ENCODE assay signal across 13 cellular contexts in the genomic region with DNA sequence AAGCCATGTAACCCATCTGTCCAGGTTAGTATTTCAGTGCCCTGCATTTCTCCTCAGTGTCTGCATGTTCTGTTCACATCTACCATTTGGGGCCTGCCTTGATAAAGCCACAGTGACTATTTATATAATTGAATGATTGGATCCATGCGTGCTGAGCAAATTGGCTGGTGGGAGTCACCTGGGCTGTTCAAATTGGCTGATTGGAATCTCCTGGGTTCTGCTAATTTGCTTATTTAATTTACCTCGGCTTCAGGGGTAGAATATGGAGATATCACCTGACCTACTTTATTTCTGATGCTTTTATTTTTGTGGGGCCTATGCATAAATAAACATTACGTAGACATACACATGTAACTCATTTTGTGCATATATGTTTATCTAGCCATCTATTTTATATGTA.
DNase-seq lines count a peak whose midpoint lies in the region; ATAC-seq and TF ChIP-seq lines count a peak whose summit lies in the region.
"Had no signal": no experiment of that assay in that cellular context is flagged by ENCODE, and none has a peak within 500 bp of the region (broad histone marks: within the 10 kb centered on the region; RNA-seq: fewer than 3 reads in every experiment).

No MANE protein-coding gene starts in this region.

- DNase-seq in NCI-H69 (lab: John Stamatoyannopoulos, UW) (peak; percentile 77), SK-N-DZ (ENCODE audit: low spot score) (peak; percentile 79), NCI-H1694 (lab: John Stamatoyannopoulos, UW) (no peak)
- DNase-seq in activated CD4-positive, CD25-positive, alpha-beta regulatory T cell treated with anti-CD3 and anti-CD28 coated beads, Interleukin-2, amount 50 U/mL, for 72 hours, result no peak
- DNase-seq: AML-193; Caco-2; Calu3; CD4-positive, alpha-beta T cell; CD8-positive, alpha-beta T cell; DMS79 treated with DMSO at 0.1 percent for 48 hours; GF-D8 had no signal

- ATAC-seq in SK-N-SH treated with all-trans-retinoic acid at 6 μM for 48 hours, result no peak
- ATAC-seq: A549; CD8-positive, alpha-beta T cell had no signal

TF ChIP-seq in SK-N-SH treated with all-trans-retinoic acid at 6 μM for 48 hours, 23 proteins besides CTCF, POLR2A, EP300 and RAD21:
- no peak for TF ChIP-seq SNAI2 (CRISPR knock-in tag; IDR thresholded peaks at IDR 0.05)
- peak; percentile 82; the same call in 1 of the 2 replicates for TF ChIP-seq TCF4 (CRISPR knock-in tag; IDR thresholded peaks at IDR 0.05; ENCODE audit: borderline replicate concordance)
- no peak for TF ChIP-seq ISL1 (CRISPR knock-in tag; IDR thresholded peaks at IDR 0.05)
- no peak for TF ChIP-seq ZFP3 (CRISPR knock-in tag; IDR thresholded peaks at IDR 0.05)
- TF ChIP-seq, protein P1, sequence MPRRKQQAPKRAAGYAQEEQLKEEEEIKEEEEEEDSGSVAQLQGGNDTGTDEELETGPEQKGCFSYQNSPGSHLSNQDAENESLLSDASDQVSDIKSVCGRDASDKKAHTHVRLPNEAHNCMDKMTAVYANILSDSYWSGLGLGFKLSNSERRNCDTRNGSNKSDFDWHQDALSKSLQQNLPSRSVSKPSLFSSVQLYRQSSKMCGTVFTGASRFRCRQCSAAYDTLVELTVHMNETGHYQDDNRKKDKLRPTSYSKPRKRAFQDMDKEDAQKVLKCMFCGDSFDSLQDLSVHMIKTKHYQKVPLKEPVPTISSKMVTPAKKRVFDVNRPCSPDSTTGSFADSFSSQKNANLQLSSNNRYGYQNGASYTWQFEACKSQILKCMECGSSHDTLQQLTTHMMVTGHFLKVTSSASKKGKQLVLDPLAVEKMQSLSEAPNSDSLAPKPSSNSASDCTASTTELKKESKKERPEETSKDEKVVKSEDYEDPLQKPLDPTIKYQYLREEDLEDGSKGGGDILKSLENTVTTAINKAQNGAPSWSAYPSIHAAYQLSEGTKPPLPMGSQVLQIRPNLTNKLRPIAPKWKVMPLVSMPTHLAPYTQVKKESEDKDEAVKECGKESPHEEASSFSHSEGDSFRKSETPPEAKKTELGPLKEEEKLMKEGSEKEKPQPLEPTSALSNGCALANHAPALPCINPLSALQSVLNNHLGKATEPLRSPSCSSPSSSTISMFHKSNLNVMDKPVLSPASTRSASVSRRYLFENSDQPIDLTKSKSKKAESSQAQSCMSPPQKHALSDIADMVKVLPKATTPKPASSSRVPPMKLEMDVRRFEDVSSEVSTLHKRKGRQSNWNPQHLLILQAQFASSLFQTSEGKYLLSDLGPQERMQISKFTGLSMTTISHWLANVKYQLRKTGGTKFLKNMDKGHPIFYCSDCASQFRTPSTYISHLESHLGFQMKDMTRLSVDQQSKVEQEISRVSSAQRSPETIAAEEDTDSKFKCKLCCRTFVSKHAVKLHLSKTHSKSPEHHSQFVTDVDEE (CRISPR knock-in tag; IDR thresholded peaks at IDR 0.05), result 0 out of 2 replicates have a peak, but pooled peaks have one; percentile 19

Comparison
In these comparisons a context has a peak if more than half of its experiments do, and no peak if none do; other contexts are left out.
1. DNase-seq: peak in NCI-H69 (single experiment) and SK-N-DZ (single experiment); none in NCI-H1694 (single experiment) and activated CD4-positive, CD25-positive, alpha-beta regulatory T cell treated with anti-CD3 and anti-CD28 coated beads, Interleukin-2, amount 50 U/mL, for 72 hours (single experiment).